21 cellular contexts compared by ENCODE assay signal in the genomic region with DNA sequence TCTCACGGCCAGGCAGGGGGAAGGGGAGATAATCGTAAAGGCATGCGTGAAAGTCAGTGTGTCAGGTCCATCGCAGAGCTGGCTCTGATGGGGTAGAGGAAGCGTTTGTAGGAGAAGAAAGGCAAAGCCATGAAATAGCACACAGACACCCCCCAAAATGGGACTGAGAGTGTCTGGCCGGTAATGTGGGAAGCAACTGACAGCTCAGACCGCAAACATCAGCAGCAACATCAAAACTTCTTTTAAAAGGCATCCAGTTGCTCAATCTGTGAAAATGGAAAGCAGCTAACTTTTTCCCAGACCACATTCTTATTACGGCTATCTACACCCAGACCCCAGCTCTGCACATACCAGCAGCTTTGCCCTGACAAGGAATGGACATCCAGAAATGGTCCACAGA.
A peak's percentile ranks its signal among the peaks of the same experiment; 100 is the strongest.
DNase-seq lines count a peak whose midpoint lies in the region; ATAC-seq, FAIRE-seq and TF ChIP-seq lines count a peak whose summit lies in the region.
"Had no signal": no experiment of that assay in that cellular context is flagged by ENCODE, and none has a peak within 500 bp of the region (broad histone marks: within the 10 kb centered on the region; RNA-seq: fewer than 3 reads in every experiment).

No MANE protein-coding gene starts in this region.

- H4K8ac ChIP-seq in IMR-90 (ENCODE audit: low read depth in 2 of 2, low read length in 2 of 2), result no peak overlapping the region

- H2BK15ac ChIP-seq in IMR-90 (ENCODE audit: low read depth, low read length), result no peak overlapping the region

- TF ChIP-seq POLR2A in IMR-90 (IDR thresholded peaks at IDR 0.05; ENCODE audit: low read depth, low read length), result no peak

- no peak overlapping the region for H2AK9ac ChIP-seq in IMR-90 (replicated peaks; ENCODE audit: low read depth, low read length, poor library complexity)

- H3K9me3 ChIP-seq in IMR-90 (ENCODE audit: control insufficient read depth, insufficient read depth, low read length) (no peaks in the 10 kb centered on the region), astrocyte (ENCODE audit: insufficient read depth, low read depth, low read length) (no peaks in the 10 kb centered on the region), kidney (ENCODE audit: control insufficient read depth in 1 of 2, low read length in 2 of 2) (no peaks in the 10 kb centered on the region)
- H3K9me3 ChIP-seq: A549, SJSA1, vagina had no signal

- no TSS peak for BruUV-seq in IMR-90 (replicated peaks; lab: Mats Ljungman, UMichigan)

- no peaks in the 10 kb centered on the region for H3K36me3 Mint-ChIP-seq in astrocyte (ENCODE audit: low read depth, unreplicated experiment)
- H3K36me3 Mint-ChIP-seq: WTC11 had no signal

- H3K79me2 ChIP-seq in astrocyte (ENCODE audit: insufficient read depth, low read length), result no peaks in the 10 kb centered on the region

- H3K4me3 ChIP-seq in IMR-90 (ENCODE audit: insufficient read depth, low read depth, low read length), result no peak overlapping the region
- H3K4me3 ChIP-seq in astrocyte (ENCODE audit: insufficient read depth, low read depth, low read length), result no peak overlapping the region
- H3K4me3 ChIP-seq in kidney (ENCODE audit: low read length in 2 of 2), result no peak overlapping the region
- H3K4me3 ChIP-seq: A549, coronary artery, PC-9, SJSA1, vagina had no signal

- dilution Hi-C loops in IMR-90 (cut with HindIII; ENCODE audit: low sequenced_read_pairs, unreplicated experiment), result no loop called here

- ATAC-seq in IMR-90 (ENCODE audit: low read depth) (no peak), GM18858 (IDR thresholded peaks at IDR 0.05; ENCODE audit: unreplicated experiment) (no peak), GM21528 (IDR thresholded peaks at IDR 0.05; ENCODE audit: low FRiP score, unreplicated experiment) (no peak)
- ATAC-seq: A549; activated CD8-positive, alpha-beta T cell treated with anti-CD3 and anti-CD28 coated beads, Interleukin-2, amount 10 ng/mL, durations not matched to agents 7 days and 5 days; WTC11 had no signal

- no peak overlapping the region for H3K56ac ChIP-seq in IMR-90 (ENCODE audit: extremely low read depth, insufficient read depth, low read length)

- WGBS in IMR-90 (ENCODE audit: extremely low coverage in 2 of 2, insufficient read length in 1 of 2), 2 experiments, result no CpG with 5 or more reads among the region's 8 CpGs

- no peak for FAIRE-seq in astrocyte (lab: Jason Lieb, UNC)
- no peak for FAIRE-seq in kidney (lab: Jason Lieb, UNC)
- FAIRE-seq: A549, endothelial cell of umbilical vein had no signal

- peak; percentile 61 for DNase-seq in AG08395 (ENCODE audit: low spot score)
- DNase-seq in IMR-90, result no peak
- peak; percentile 46 for DNase-seq in astrocyte (ENCODE audit: low read depth)
- peak; percentile 23 for DNase-seq in iPS-NIHi7 (ENCODE audit: extremely low spot score)
- DNase-seq in DMS 273 treated with DMSO at 0.1 percent for 48 hours (lab: John Stamatoyannopoulos, UW), result no peak
- DNase-seq in kidney, result no peak
- DNase-seq: activated CD8-positive, alpha-beta T cell treated with anti-CD3 and anti-CD28 coated beads, Interleukin-2, amount 10 ng/mL, durations not matched to agents 7 days and 5 days; activated naive CD4-positive, alpha-beta T cell treated with Interleukin-2 at 50 U/mL for 16 hours; activated T-cell treated with anti-CD3 and anti-CD28 coated beads, Interleukin-2, amount 50 U/mL, for 24 hours; KG1; NCI-H1105; NCI-H524 treated with DMSO at 0.1 percent for 48 hours; PC-9 had no signal

- H3K27me3 ChIP-seq in IMR-90 (ENCODE audit: control insufficient read depth, insufficient read depth, low read length), result peaks cover 5% of the 10 kb centered on the region
- H3K27me3 ChIP-seq in astrocyte (ENCODE audit: insufficient read depth, low read length), result peaks cover 4% of the 10 kb centered on the region
- H3K27me3 ChIP-seq: vagina had no signal

- in situ Hi-C loops in IMR-90 (cut with MboI; ENCODE audit: low sequenced_read_pairs), result no loop called here

- TF ChIP-seq CTCF in IMR-90 (conservative IDR thresholded peaks at IDR 0.05; ENCODE audit: low read depth, low read length) (no peak), astrocyte (IDR thresholded peaks at IDR 0.05; ENCODE audit: insufficient read depth, low read depth, low read length) (no peak), kidney (IDR thresholded peaks at IDR 0.05; ENCODE audit: borderline replicate concordance, extremely low read depth, insufficient read depth) (no peak)

- no peaks in the 10 kb centered on the region for H3K79me1 ChIP-seq in IMR-90 (ENCODE audit: low read depth in 1 of 2, low read length in 2 of 2)

- H3K27ac Mint-ChIP-seq in astrocyte (ENCODE audit: unreplicated experiment), result no peak overlapping the region
- H3K27ac Mint-ChIP-seq: activated CD8-positive, alpha-beta T cell treated with anti-CD3 and anti-CD28 coated beads, Interleukin-2, amount 10 ng/mL, durations not matched to agents 7 days and 5 days; activated T-cell treated with anti-CD3 and anti-CD28 coated beads, Interleukin-2, amount 50 U/mL, for 24 hours; WTC11 had no signal

- H2AFZ ChIP-seq in IMR-90 (replicated peaks; ENCODE audit: low read length, poor library complexity) (no peak overlapping the region), astrocyte (ENCODE audit: low read depth, low read length) (no peak overlapping the region)
- H2AFZ ChIP-seq: PC-9 had no signal

- no peak overlapping the region for H3K18ac ChIP-seq in IMR-90 (ENCODE audit: low read depth, low read length)

- no peak for TF ChIP-seq RAD21 in IMR-90 (IDR thresholded peaks at IDR 0.05; ENCODE audit: low read length)

- H3K9me1 ChIP-seq in IMR-90 (ENCODE audit: insufficient read depth, low read length), result no peaks in the 10 kb centered on the region

- POLR2A ChIA-PET in IMR-90 (lab: Charles Lee; ENCODE audit: unreplicated experiment), result no interaction called here

- intact Hi-C loops in IMR-90 (cut with micrococcal nuclease), result no loop called here
- intact Hi-C loops in kidney (cut with DNase I), result no loop called here

- H2BK5ac ChIP-seq in IMR-90 (ENCODE audit: low read depth, low read length, poor library complexity, severe bottlenecking), result no peak overlapping the region

- H3K4me3 Mint-ChIP-seq in astrocyte (ENCODE audit: unreplicated experiment), result no peak overlapping the region
- H3K4me3 Mint-ChIP-seq: activated CD8-positive, alpha-beta T cell treated with anti-CD3 and anti-CD28 coated beads, Interleukin-2, amount 10 ng/mL, durations not matched to agents 7 days and 5 days; activated T-cell treated with anti-CD3 and anti-CD28 coated beads, Interleukin-2, amount 50 U/mL, for 24 hours; WTC11 had no signal

- H3K27me3 Mint-ChIP-seq in astrocyte (ENCODE audit: low read depth, unreplicated experiment), result peaks cover 32% of the 10 kb centered on the region

- H3K4me1 ChIP-seq in IMR-90 (ENCODE audit: control insufficient read depth, insufficient read depth, low read length) (no peaks in the 10 kb centered on the region), astrocyte (ENCODE audit: insufficient read depth, low read length) (no peaks in the 10 kb centered on the region), kidney (ENCODE audit: control insufficient read depth in 1 of 2, insufficient read depth in 1 of 2, low read depth in 1 of 2, low read length in 2 of 2) (no peaks in the 10 kb centered on the region)
- H3K4me1 ChIP-seq: SJSA1, vagina had no signal

- H3K36me3 ChIP-seq in IMR-90 (ENCODE audit: control insufficient read depth, insufficient read depth, low read length), result no peaks in the 10 kb centered on the region
- no peaks in the 10 kb centered on the region for H3K36me3 ChIP-seq in astrocyte (ENCODE audit: insufficient read depth, low read length)
- H3K36me3 ChIP-seq in kidney (ENCODE audit: control insufficient read depth in 1 of 2, insufficient read depth in 2 of 2, low read length in 2 of 2), result no peaks in the 10 kb centered on the region
- H3K36me3 ChIP-seq: SJSA1, vagina had no signal

- no peak overlapping the region for H4K91ac ChIP-seq in IMR-90 (ENCODE audit: insufficient read depth, low read depth, low read length)

- no peak overlapping the region for H3K23ac ChIP-seq in IMR-90 (ENCODE audit: low read depth, low read length)

- H3K27ac ChIP-seq in IMR-90 (ENCODE audit: insufficient read depth, low read length), result no peak overlapping the region
- H3K27ac ChIP-seq in astrocyte (ENCODE audit: low read depth, low read length), result no peak overlapping the region
- no peak overlapping the region for H3K27ac ChIP-seq in kidney (ENCODE audit: low read depth in 2 of 2, low read length in 2 of 2)
- H3K27ac ChIP-seq: A549, coronary artery, PC-9, SJSA1, vagina had no signal

- peaks cover 3% of the 10 kb centered on the region for H3K9me3 Mint-ChIP-seq in astrocyte (ENCODE audit: unreplicated experiment)
- H3K9me3 Mint-ChIP-seq: activated T-cell treated with anti-CD3 and anti-CD28 coated beads, Interleukin-2, amount 50 U/mL, for 24 hours had no signal

- H2BK120ac ChIP-seq in IMR-90 (ENCODE audit: low read depth, low read length), result no peak overlapping the region

- H2AK5ac ChIP-seq in IMR-90 (ENCODE audit: low read depth, low read length), result no peak overlapping the region

- CTCF ChIA-PET in IMR-90 (lab: Yijun Ruan, JAX), result no interaction called here

- H4K20me1 ChIP-seq in IMR-90 (ENCODE audit: insufficient read depth, low read length), result no peaks in the 10 kb centered on the region
- no peaks in the 10 kb centered on the region for H4K20me1 ChIP-seq in astrocyte (ENCODE audit: insufficient read depth, low read length)

- H2BK20ac ChIP-seq in IMR-90 (ENCODE audit: low read depth, low read length), result no peak overlapping the region

- H3K9ac ChIP-seq in IMR-90 (ENCODE audit: low read depth, low read length) (no peak overlapping the region), astrocyte (ENCODE audit: low read length) (no peak overlapping the region), kidney (ENCODE audit: low read length in 2 of 2) (no peak overlapping the region)

- H3K4me1 Mint-ChIP-seq in astrocyte (ENCODE audit: low read depth, unreplicated experiment), result peaks cover 7% of the 10 kb centered on the region

- H3K4ac ChIP-seq in IMR-90 (ENCODE audit: low read depth, low read length), result no peak overlapping the region

- H3K14ac ChIP-seq in IMR-90 (replicated peaks; ENCODE audit: low read depth, low read length), result no peak overlapping the region

- H3K4me2 ChIP-seq in IMR-90 (ENCODE audit: low read depth, low read length), result peak overlapping the region; percentile 50; the same call in 1 of the 2 replicates
- H3K4me2 ChIP-seq in astrocyte (ENCODE audit: low read length), result no peak overlapping the region
- H3K4me2 ChIP-seq: A549, PC-9 had no signal

- H4K5ac ChIP-seq in IMR-90 (ENCODE audit: low read depth, low read length), result no peak overlapping the region

TF ChIP-seq in IMR-90, 13 proteins besides CTCF, POLR2A, EP300 and RAD21 (continues in another document):
- TF ChIP-seq, protein P1, sequence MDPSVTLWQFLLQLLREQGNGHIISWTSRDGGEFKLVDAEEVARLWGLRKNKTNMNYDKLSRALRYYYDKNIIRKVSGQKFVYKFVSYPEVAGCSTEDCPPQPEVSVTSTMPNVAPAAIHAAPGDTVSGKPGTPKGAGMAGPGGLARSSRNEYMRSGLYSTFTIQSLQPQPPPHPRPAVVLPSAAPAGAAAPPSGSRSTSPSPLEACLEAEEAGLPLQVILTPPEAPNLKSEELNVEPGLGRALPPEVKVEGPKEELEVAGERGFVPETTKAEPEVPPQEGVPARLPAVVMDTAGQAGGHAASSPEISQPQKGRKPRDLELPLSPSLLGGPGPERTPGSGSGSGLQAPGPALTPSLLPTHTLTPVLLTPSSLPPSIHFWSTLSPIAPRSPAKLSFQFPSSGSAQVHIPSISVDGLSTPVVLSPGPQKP (IDR thresholded peaks at IDR 0.05; ENCODE audit: borderline replicate concordance, low read depth, low read length), result no peak
- TF ChIP-seq MAFK (IDR thresholded peaks at IDR 0.05; ENCODE audit: low read depth, low read length), result no peak

Comparison
In these comparisons a context has a peak if more than half of its experiments do, and no peak if none do; other contexts are left out.
1. DNase-seq: peak in AG08395 (single experiment), astrocyte (single experiment) and iPS-NIHi7 (single experiment); none in IMR-90 (single experiment), DMS 273 treated with DMSO at 0.1 percent for 48 hours (single experiment) and kidney (single experiment).